ENCODE assay signal across 22 cellular contexts in the genomic region with DNA sequence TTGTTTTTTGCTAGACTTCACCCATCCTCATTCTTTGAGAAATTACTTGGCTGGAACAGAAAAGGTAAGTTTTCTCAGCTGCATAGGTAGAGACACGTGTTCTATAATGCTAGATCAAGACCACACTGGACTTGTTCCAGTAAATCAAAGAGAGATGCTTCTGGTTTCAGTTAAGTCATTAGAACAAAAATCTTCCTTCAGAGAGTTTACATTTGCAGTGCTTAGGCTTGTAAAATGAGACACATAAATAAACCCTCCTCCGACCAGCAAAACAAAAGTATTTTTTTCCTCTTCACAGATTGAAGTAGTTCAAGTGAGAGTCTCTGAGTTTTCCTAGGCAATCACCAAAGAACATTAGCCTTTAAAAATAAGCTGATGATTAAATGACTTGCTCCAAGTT.
DNase-seq lines count a peak whose midpoint lies in the region; ATAC-seq, FAIRE-seq and TF ChIP-seq lines count a peak whose summit lies in the region.
"Had no signal": no experiment of that assay in that cellular context is flagged by ENCODE, and none has a peak within 500 bp of the region (broad histone marks: within the 10 kb centered on the region; RNA-seq: fewer than 3 reads in every experiment).

No MANE protein-coding gene starts in this region.

- no peak for TF ChIP-seq RAD21 in GM12878 (IDR thresholded peaks at IDR 0.05; ENCODE audit: insufficient read depth, low read depth, low read length)

- no peak overlapping the region for H3K27ac Mint-ChIP-seq in osteocyte (ENCODE audit: unreplicated experiment)
- H3K27ac Mint-ChIP-seq: T-helper 1 cell treated with Interleukin-12 subunit alpha and Interleukin-12 subunit beta and Interleukin-4 antibody, amounts not matched to agents 30 μg/mL and 1 μg/mL, for 36 hours had no signal

- H2AFZ ChIP-seq in KMS-11 (ENCODE audit: low read depth) (peak overlapping the region; percentile 10; the same call in 1 of the 2 replicates), GM12878 (ENCODE audit: control insufficient read depth, low read depth, low read length) (no peak overlapping the region)
- H2AFZ ChIP-seq: parathyroid adenoma had no signal

- 2% methylated on average over 2 of the region's 2 CpGs for WGBS in GM12878 (ENCODE audit: insufficient coverage, insufficient replicate concordance, low lambda C conversion rate, missing lambda C conversion rate)
- 25% methylated on average over 2 of the region's 2 CpGs for WGBS in suprapubic skin

- ATAC-seq in activated T-cell treated with anti-CD3 and anti-CD28 coated beads, Interleukin-2, amount 50 U/mL, for 4 hours, result no peak
- ATAC-seq in GM12878 (no peak), SK-N-SH treated with all-trans-retinoic acid at 6 μM for 48 hours (no peak)
- ATAC-seq: sciatic nerve had no signal

- peak overlapping the region; percentile 36; the same call in 1 of the 2 replicates for H3K4me2 ChIP-seq in KMS-11
- peak overlapping the region; percentile 19; the same call in 1 of the 2 replicates for H3K4me2 ChIP-seq in GM12878 (ENCODE audit: control insufficient read depth, insufficient read depth)

- H3K27ac ChIP-seq in KMS-11 (no peak overlapping the region), GM12878 (ENCODE audit: control insufficient read depth, insufficient read depth) (no peak overlapping the region), suprapubic skin (no peak overlapping the region)
- H3K27ac ChIP-seq: parathyroid adenoma, vagina had no signal

- CTCF ChIA-PET in GM12878 (lab: Yijun Ruan, JAX), result interaction anchor here (1.7 to 8.5 kb wide), 2 partner anchors 9 to 950 kb away, joined by 3 to 122 read pairs; no protein-coding TSS in a partner anchor

- TF ChIP-seq CTCF in KMS-11 (conservative IDR thresholded peaks at IDR 0.05; ENCODE audit: low read depth, low read length), result no peak
- TF ChIP-seq CTCF in GM12878 (IDR thresholded peaks at IDR 0.05 in 2 of 3, conservative IDR thresholded peaks at IDR 0.05 in 1 of 3; ENCODE audit: control insufficient read depth in 2 of 3, extremely low read depth in 1 of 3, insufficient read depth in 1 of 3, low read depth in 3 of 3, low read length in 3 of 3), result no peak
- TF ChIP-seq CTCF in osteocyte (IDR thresholded peaks at IDR 0.05), result no peak
- TF ChIP-seq CTCF in suprapubic skin (IDR thresholded peaks at IDR 0.05), result no peak
- no peak for TF ChIP-seq CTCF in GM13977 (IDR thresholded peaks at IDR 0.05; ENCODE audit: extremely low read depth, insufficient read depth, missing control alignments)

- in situ Hi-C loops in GM12878 (cut with MboI), result loop anchor here (10.0 kb wide), 1 partner anchor 1213 kb away; no protein-coding TSS in a partner anchor
- in situ Hi-C loops in GM13977 (cut with MboI; ENCODE audit: low pct_unique_long_range_greater_than_20kb, low sequenced_read_pairs, unreplicated experiment), result loop anchor here (10.0 to 25.0 kb wide), 2 partner anchors 393 to 1215 kb away; no protein-coding TSS in a partner anchor

- no peaks in the 10 kb centered on the region for H3K79me2 ChIP-seq in KMS-11 (ENCODE audit: insufficient read depth, low read depth)
- H3K79me2 ChIP-seq in GM12878 (ENCODE audit: control insufficient read depth, insufficient read depth, low read length), result no peaks in the 10 kb centered on the region
- H3K79me2 ChIP-seq: parathyroid adenoma had no signal

- no peak for DNase-seq in activated T-cell treated with anti-CD3 and anti-CD28 coated beads, Interleukin-2, amount 50 U/mL, for 4 hours
- no peak for DNase-seq in activated T-cell treated with anti-CD3 and anti-CD28 coated beads, Interleukin-2, amount 50 U/mL, for 1 hour
- no peak for DNase-seq in GM12878 (ENCODE audit: low read depth, low spot score)
- DNase-seq in osteocyte (ENCODE audit: extremely low spot score, unreplicated experiment), result no peak
- DNase-seq in suprapubic skin (ENCODE audit: low spot score in 2 of 2), result no peak
- no peak for DNase-seq in GM13977 (ENCODE audit: low spot score)
- DNase-seq: Caco-2; dermis blood vessel endothelial cell; EL; H9; Karpas-422; NCI-H1105 treated with DMSO at 0.1 percent for 48 hours; NCI-H2171; NCI-H69; SIG-M5; stimulated activated CD4-positive, alpha-beta T cell treated with anti-CD3 and anti-CD28 coated beads, Interleukin-1b, Interleukin-23, amount 100 ng/mL, for 48 hours had no signal

- peaks cover 4% of the 10 kb centered on the region for H3K9me3 Mint-ChIP-seq in activated T-cell treated with anti-CD3 and anti-CD28 coated beads, Interleukin-2, amount 50 U/mL, for 4 hours
- peaks cover 11% of the 10 kb centered on the region for H3K9me3 Mint-ChIP-seq in osteocyte (ENCODE audit: unreplicated experiment)
- H3K9me3 Mint-ChIP-seq: T-helper 1 cell treated with Interleukin-12 subunit alpha and Interleukin-12 subunit beta and Interleukin-4 antibody, amounts not matched to agents 30 μg/mL and 1 μg/mL, for 36 hours had no signal

- no peaks in the 10 kb centered on the region for H3K27me3 ChIP-seq in KMS-11 (ENCODE audit: insufficient read depth, low read depth)
- no peaks in the 10 kb centered on the region for H3K27me3 ChIP-seq in GM12878 (replicated peaks in 1 of 2; ENCODE audit: control insufficient read depth in 2 of 2, insufficient read depth in 2 of 2, low read length in 1 of 2)
- H3K27me3 ChIP-seq in suprapubic skin, result peaks cover under 1% of the 10 kb centered on the region
- H3K27me3 ChIP-seq: vagina had no signal

- BruUV-seq in GM12878 (replicated peaks; lab: Mats Ljungman, UMichigan), result no TSS peak

- H3K4me3 ChIP-seq in KMS-11 (IDR thresholded peaks at IDR 0.05; ENCODE audit: insufficient read depth, low read depth, low read length) (no peak overlapping the region), GM12878 (no peak overlapping the region), suprapubic skin (no peak overlapping the region)
- H3K4me3 ChIP-seq: vagina had no signal

- peaks cover 29% of the 10 kb centered on the region for H3K4me1 Mint-ChIP-seq in activated T-cell treated with anti-CD3 and anti-CD28 coated beads, Interleukin-2, amount 50 U/mL, for 4 hours (ENCODE audit: low read depth)
- peaks cover 9% of the 10 kb centered on the region for H3K4me1 Mint-ChIP-seq in osteocyte (ENCODE audit: unreplicated experiment)

- H4K20me1 ChIP-seq in KMS-11 (ENCODE audit: insufficient read depth) (no peaks in the 10 kb centered on the region), GM12878 (ENCODE audit: control insufficient read depth, insufficient read depth) (no peaks in the 10 kb centered on the region)

- intact Hi-C loops in GM12878 (cut with micrococcal nuclease; ENCODE audit: unreplicated experiment), result loop anchor here (10.0 kb wide), 2 partner anchors 573 to 803 kb away; a partner anchor contains a TSS

- H3K4me3 Mint-ChIP-seq in activated T-cell treated with anti-CD3 and anti-CD28 coated beads, Interleukin-2, amount 50 U/mL, for 4 hours, result peak overlapping the region; percentile 12
- H3K4me3 Mint-ChIP-seq in osteocyte (ENCODE audit: unreplicated experiment), result peak overlapping the region; percentile 48
- H3K4me3 Mint-ChIP-seq: H9; T-helper 1 cell treated with Interleukin-12 subunit alpha and Interleukin-12 subunit beta and Interleukin-4 antibody, amounts not matched to agents 30 μg/mL and 1 μg/mL, for 36 hours had no signal

- RAD21 ChIA-PET in GM12878 (lab: Charles Lee; ENCODE audit: unreplicated experiment), result no interaction called here

- H3K4me1 ChIP-seq in KMS-11 (ENCODE audit: low read depth, poor library complexity, severe bottlenecking) (peaks cover 34% of the 10 kb centered on the region), GM12878 (ENCODE audit: control insufficient read depth, insufficient read depth, low read length) (peaks cover 19% of the 10 kb centered on the region), suprapubic skin (peaks cover 5% of the 10 kb centered on the region)
- H3K4me1 ChIP-seq: parathyroid adenoma, vagina had no signal

- FAIRE-seq in GM12878 (lab: Jason Lieb, UNC), result no peak

- no peaks in the 10 kb centered on the region for H3K36me3 ChIP-seq in KMS-11 (ENCODE audit: insufficient read depth)
- no peaks in the 10 kb centered on the region for H3K36me3 ChIP-seq in GM12878 (ENCODE audit: control insufficient read depth in 2 of 2, insufficient read depth in 2 of 2, low read length in 1 of 2)
- H3K36me3 ChIP-seq in suprapubic skin, result no peaks in the 10 kb centered on the region
- H3K36me3 ChIP-seq: vagina had no signal

- H3K27me3 Mint-ChIP-seq in activated T-cell treated with anti-CD3 and anti-CD28 coated beads, Interleukin-2, amount 50 U/mL, for 4 hours (ENCODE audit: low read depth), result peaks cover under 1% of the 10 kb centered on the region
- peaks cover 73% of the 10 kb centered on the region for H3K27me3 Mint-ChIP-seq in osteocyte (ENCODE audit: unreplicated experiment)

- no peaks in the 10 kb centered on the region for H3K9me3 ChIP-seq in GM12878 (replicated peaks; ENCODE audit: control insufficient read depth, insufficient read depth, low read length)
- H3K9me3 ChIP-seq in suprapubic skin, result no peaks in the 10 kb centered on the region
- H3K9me3 ChIP-seq: Caco-2, vagina had no signal

- no peak for TF ChIP-seq EP300 in GM12878 (IDR thresholded peaks at IDR 0.05; ENCODE audit: borderline replicate concordance in 1 of 2, control insufficient read depth in 1 of 2, low read depth in 2 of 2, low read length in 2 of 2)
- TF ChIP-seq EP300 in suprapubic skin (IDR thresholded peaks at IDR 0.05), result no peak

- SMC1A ChIA-PET in GM12878 (lab: Charles Lee; ENCODE audit: uncharacterized antibody, unreplicated experiment), result interaction anchor here (1.3 to 1.4 kb wide), 2 partner anchors 10 to 394 kb away, joined by 3 to 4 read pairs; no protein-coding TSS in a partner anchor

- H3K36me3 Mint-ChIP-seq in activated T-cell treated with anti-CD3 and anti-CD28 coated beads, Interleukin-2, amount 50 U/mL, for 4 hours (ENCODE audit: insufficient read depth), result no peaks in the 10 kb centered on the region
- peaks cover 2% of the 10 kb centered on the region for H3K36me3 Mint-ChIP-seq in osteocyte (ENCODE audit: unreplicated experiment)

- H3K9ac ChIP-seq in KMS-11 (no peak overlapping the region), GM12878 (ENCODE audit: control insufficient read depth, insufficient read depth, low read length) (no peak overlapping the region)
- H3K9ac ChIP-seq: parathyroid adenoma had no signal

- POLR2A ChIA-PET in GM12878 (lab: Charles Lee), result no interaction called here

- TF ChIP-seq POLR2A in GM12878 (IDR thresholded peaks at IDR 0.05; ENCODE audit: low read depth, low read length) (no peak), suprapubic skin (IDR thresholded peaks at IDR 0.05) (no peak)
